1 cellular context compared by ENCODE assay signal in the genomic region with DNA sequence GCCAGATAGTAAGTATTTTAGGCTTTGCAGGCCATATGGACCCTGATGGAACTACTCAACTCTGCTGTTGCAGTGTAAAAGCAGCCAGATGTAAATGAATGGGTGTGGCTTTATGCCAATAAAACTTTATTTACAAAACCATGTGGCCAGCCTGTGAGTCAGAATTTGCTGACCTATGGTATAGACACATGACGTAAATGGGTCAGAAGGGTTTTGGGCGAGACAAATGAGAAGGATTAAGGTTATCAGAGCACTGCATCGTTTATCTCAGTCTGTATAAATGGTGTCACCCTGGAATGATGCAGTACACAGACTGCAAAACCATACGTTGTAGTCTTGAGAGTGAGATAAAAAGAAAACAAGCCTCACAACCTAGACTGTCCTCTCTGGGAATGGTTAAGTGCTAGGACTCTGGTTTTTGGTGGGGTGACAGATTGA.
TF ChIP-seq lines count a peak whose summit lies in the region.

No MANE protein-coding gene starts in this region.

TF ChIP-seq in IMR-90, 13 proteins besides CTCF, POLR2A, EP300 and RAD21:
- TF ChIP-seq MAFK (IDR thresholded peaks at IDR 0.05; ENCODE audit: low read depth, low read length) (peak; percentile 83), FOS (IDR thresholded peaks at IDR 0.05; ENCODE audit: low read depth, low read length) (peak; percentile 60; the same call in 1 of the 2 replicates), CEBPB (IDR thresholded peaks at IDR 0.05; ENCODE audit: low read depth, low read length) (no peak), RCOR1 (IDR thresholded peaks at IDR 0.05; ENCODE audit: insufficient replicate concordance, low read length) (peak; percentile 50), MAZ (IDR thresholded peaks at IDR 0.05; ENCODE audit: borderline replicate concordance, low read depth, low read length) (no peak)
- TF ChIP-seq, protein P1, sequence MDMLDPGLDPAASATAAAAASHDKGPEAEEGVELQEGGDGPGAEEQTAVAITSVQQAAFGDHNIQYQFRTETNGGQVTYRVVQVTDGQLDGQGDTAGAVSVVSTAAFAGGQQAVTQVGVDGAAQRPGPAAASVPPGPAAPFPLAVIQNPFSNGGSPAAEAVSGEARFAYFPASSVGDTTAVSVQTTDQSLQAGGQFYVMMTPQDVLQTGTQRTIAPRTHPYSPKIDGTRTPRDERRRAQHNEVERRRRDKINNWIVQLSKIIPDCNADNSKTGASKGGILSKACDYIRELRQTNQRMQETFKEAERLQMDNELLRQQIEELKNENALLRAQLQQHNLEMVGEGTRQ (IDR thresholded peaks at IDR 0.05; ENCODE audit: low read depth, low read length) = peak; percentile 40; the same call in 1 of the 2 replicates
